Comparison of ENCODE assay signal across 1 cellular context in genomic region chr1:184945678-184946412, GRCh38.
TF ChIP-seq lines count a peak whose summit lies in the region.

No MANE protein-coding gene starts in this region.

TF ChIP-seq in GM12878, 131 proteins besides CTCF, POLR2A, EP300 and RAD21 (continued from another document and continues in another):
- TF ChIP-seq, protein P1, sequence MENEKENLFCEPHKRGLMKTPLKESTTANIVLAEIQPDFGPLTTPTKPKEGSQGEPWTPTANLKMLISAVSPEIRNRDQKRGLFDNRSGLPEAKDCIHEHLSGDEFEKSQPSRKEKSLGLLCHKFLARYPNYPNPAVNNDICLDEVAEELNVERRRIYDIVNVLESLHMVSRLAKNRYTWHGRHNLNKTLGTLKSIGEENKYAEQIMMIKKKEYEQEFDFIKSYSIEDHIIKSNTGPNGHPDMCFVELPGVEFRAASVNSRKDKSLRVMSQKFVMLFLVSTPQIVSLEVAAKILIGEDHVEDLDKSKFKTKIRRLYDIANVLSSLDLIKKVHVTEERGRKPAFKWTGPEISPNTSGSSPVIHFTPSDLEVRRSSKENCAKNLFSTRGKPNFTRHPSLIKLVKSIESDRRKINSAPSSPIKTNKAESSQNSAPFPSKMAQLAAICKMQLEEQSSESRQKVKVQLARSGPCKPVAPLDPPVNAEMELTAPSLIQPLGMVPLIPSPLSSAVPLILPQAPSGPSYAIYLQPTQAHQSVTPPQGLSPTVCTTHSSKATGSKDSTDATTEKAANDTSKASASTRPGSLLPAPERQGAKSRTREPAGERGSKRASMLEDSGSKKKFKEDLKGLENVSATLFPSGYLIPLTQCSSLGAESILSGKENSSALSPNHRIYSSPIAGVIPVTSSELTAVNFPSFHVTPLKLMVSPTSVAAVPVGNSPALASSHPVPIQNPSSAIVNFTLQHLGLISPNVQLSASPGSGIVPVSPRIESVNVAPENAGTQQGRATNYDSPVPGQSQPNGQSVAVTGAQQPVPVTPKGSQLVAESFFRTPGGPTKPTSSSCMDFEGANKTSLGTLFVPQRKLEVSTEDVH (IDR thresholded peaks at IDR 0.05; ENCODE audit: low read depth, partially characterized antibody), result no peak
- no peak for TF ChIP-seq FOXK2 (IDR thresholded peaks at IDR 0.05)
- no peak for TF ChIP-seq EZH2 (IDR thresholded peaks at IDR 0.05; ENCODE audit: borderline replicate concordance, control insufficient read depth, low read depth, low read length)
- TF ChIP-seq SMARCA5 (IDR thresholded peaks at IDR 0.05), result no peak
- TF ChIP-seq WRNIP1 (IDR thresholded peaks at IDR 0.05; ENCODE audit: borderline replicate concordance, low read depth, low read length), result no peak
- no peak for TF ChIP-seq MYB (IDR thresholded peaks at IDR 0.05; ENCODE audit: borderline replicate concordance, low read depth, low read length)
- TF ChIP-seq, protein P2, sequence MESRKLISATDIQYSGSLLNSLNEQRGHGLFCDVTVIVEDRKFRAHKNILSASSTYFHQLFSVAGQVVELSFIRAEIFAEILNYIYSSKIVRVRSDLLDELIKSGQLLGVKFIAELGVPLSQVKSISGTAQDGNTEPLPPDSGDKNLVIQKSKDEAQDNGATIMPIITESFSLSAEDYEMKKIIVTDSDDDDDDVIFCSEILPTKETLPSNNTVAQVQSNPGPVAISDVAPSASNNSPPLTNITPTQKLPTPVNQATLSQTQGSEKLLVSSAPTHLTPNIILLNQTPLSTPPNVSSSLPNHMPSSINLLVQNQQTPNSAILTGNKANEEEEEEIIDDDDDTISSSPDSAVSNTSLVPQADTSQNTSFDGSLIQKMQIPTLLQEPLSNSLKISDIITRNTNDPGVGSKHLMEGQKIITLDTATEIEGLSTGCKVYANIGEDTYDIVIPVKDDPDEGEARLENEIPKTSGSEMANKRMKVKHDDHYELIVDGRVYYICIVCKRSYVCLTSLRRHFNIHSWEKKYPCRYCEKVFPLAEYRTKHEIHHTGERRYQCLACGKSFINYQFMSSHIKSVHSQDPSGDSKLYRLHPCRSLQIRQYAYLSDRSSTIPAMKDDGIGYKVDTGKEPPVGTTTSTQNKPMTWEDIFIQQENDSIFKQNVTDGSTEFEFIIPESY (IDR thresholded peaks at IDR 0.05), result no peak
- TF ChIP-seq MLLT1 (IDR thresholded peaks at IDR 0.05), result no peak
- TF ChIP-seq RUNX3 (IDR thresholded peaks at IDR 0.05; ENCODE audit: low read length), result peak; percentile 84
- no peak for TF ChIP-seq CBX5 (IDR thresholded peaks at IDR 0.05; ENCODE audit: low read depth)
- TF ChIP-seq, protein P3, sequence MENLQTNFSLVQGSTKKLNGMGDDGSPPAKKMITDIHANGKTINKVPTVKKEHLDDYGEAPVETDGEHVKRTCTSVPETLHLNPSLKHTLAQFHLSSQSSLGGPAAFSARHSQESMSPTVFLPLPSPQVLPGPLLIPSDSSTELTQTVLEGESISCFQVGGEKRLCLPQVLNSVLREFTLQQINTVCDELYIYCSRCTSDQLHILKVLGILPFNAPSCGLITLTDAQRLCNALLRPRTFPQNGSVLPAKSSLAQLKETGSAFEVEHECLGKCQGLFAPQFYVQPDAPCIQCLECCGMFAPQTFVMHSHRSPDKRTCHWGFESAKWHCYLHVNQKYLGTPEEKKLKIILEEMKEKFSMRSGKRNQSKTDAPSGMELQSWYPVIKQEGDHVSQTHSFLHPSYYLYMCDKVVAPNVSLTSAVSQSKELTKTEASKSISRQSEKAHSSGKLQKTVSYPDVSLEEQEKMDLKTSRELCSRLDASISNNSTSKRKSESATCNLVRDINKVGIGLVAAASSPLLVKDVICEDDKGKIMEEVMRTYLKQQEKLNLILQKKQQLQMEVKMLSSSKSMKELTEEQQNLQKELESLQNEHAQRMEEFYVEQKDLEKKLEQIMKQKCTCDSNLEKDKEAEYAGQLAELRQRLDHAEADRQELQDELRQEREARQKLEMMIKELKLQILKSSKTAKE (IDR thresholded peaks at IDR 0.05; ENCODE audit: low read depth, poor library complexity, severe bottlenecking), result peak; percentile 70
- TF ChIP-seq ZBTB11 (CRISPR knock-in tag; IDR thresholded peaks at IDR 0.05), result no peak
- TF ChIP-seq PML (IDR thresholded peaks at IDR 0.05; ENCODE audit: low read length), result peak; percentile 64; the same call in 1 of the 2 replicates
- peak; percentile 89 to 94 for TF ChIP-seq IKZF2 (IDR thresholded peaks at IDR 0.05)
- TF ChIP-seq CHD2 (IDR thresholded peaks at IDR 0.05; ENCODE audit: borderline replicate concordance, low read depth, low read length), result no peak
- TF ChIP-seq FOS (IDR thresholded peaks at IDR 0.05; ENCODE audit: borderline replicate concordance, extremely low read depth, insufficient read length), result no peak
- TF ChIP-seq RCOR1 (conservative IDR thresholded peaks at IDR 0.05; ENCODE audit: low read depth, low read length), result no peak
- peak; percentile 81 for TF ChIP-seq TCF12 (IDR thresholded peaks at IDR 0.05; ENCODE audit: low read depth, low read length)
- 0 out of 2 replicates have a peak, but pooled peaks have one; percentile 47 for TF ChIP-seq PAX5 (IDR thresholded peaks at IDR 0.05; ENCODE audit: borderline replicate concordance, low read depth, low read length)
- TF ChIP-seq, protein P4, sequence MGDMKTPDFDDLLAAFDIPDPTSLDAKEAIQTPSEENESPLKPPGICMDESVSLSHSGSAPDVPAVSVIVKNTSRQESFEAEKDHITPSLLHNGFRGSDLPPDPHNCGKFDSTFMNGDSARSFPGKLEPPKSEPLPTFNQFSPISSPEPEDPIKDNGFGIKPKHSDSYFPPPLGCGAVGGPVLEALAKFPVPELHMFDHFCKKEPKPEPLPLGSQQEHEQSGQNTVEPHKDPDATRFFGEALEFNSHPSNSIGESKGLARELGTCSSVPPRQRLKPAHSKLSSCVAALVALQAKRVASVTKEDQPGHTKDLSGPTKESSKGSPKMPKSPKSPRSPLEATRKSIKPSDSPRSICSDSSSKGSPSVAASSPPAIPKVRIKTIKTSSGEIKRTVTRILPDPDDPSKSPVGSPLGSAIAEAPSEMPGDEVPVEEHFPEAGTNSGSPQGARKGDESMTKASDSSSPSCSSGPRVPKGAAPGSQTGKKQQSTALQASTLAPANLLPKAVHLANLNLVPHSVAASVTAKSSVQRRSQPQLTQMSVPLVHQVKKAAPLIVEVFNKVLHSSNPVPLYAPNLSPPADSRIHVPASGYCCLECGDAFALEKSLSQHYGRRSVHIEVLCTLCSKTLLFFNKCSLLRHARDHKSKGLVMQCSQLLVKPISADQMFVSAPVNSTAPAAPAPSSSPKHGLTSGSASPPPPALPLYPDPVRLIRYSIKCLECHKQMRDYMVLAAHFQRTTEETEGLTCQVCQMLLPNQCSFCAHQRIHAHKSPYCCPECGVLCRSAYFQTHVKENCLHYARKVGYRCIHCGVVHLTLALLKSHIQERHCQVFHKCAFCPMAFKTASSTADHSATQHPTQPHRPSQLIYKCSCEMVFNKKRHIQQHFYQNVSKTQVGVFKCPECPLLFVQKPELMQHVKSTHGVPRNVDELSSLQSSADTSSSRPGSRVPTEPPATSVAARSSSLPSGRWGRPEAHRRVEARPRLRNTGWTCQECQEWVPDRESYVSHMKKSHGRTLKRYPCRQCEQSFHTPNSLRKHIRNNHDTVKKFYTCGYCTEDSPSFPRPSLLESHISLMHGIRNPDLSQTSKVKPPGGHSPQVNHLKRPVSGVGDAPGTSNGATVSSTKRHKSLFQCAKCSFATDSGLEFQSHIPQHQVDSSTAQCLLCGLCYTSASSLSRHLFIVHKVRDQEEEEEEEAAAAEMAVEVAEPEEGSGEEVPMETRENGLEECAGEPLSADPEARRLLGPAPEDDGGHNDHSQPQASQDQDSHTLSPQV (IDR thresholded peaks at IDR 0.05), result 0 out of 2 replicates have a peak, but pooled peaks have one; percentile 25
- 0 out of 2 replicates have a peak, but pooled peaks have one; percentile 21 for TF ChIP-seq CBFB (IDR thresholded peaks at IDR 0.05; ENCODE audit: low read depth)
- TF ChIP-seq CHD4 (IDR thresholded peaks at IDR 0.05), result no peak
- no peak for TF ChIP-seq STAT3 (IDR thresholded peaks at IDR 0.05; ENCODE audit: low read depth, low read length)
- TF ChIP-seq, protein P5, sequence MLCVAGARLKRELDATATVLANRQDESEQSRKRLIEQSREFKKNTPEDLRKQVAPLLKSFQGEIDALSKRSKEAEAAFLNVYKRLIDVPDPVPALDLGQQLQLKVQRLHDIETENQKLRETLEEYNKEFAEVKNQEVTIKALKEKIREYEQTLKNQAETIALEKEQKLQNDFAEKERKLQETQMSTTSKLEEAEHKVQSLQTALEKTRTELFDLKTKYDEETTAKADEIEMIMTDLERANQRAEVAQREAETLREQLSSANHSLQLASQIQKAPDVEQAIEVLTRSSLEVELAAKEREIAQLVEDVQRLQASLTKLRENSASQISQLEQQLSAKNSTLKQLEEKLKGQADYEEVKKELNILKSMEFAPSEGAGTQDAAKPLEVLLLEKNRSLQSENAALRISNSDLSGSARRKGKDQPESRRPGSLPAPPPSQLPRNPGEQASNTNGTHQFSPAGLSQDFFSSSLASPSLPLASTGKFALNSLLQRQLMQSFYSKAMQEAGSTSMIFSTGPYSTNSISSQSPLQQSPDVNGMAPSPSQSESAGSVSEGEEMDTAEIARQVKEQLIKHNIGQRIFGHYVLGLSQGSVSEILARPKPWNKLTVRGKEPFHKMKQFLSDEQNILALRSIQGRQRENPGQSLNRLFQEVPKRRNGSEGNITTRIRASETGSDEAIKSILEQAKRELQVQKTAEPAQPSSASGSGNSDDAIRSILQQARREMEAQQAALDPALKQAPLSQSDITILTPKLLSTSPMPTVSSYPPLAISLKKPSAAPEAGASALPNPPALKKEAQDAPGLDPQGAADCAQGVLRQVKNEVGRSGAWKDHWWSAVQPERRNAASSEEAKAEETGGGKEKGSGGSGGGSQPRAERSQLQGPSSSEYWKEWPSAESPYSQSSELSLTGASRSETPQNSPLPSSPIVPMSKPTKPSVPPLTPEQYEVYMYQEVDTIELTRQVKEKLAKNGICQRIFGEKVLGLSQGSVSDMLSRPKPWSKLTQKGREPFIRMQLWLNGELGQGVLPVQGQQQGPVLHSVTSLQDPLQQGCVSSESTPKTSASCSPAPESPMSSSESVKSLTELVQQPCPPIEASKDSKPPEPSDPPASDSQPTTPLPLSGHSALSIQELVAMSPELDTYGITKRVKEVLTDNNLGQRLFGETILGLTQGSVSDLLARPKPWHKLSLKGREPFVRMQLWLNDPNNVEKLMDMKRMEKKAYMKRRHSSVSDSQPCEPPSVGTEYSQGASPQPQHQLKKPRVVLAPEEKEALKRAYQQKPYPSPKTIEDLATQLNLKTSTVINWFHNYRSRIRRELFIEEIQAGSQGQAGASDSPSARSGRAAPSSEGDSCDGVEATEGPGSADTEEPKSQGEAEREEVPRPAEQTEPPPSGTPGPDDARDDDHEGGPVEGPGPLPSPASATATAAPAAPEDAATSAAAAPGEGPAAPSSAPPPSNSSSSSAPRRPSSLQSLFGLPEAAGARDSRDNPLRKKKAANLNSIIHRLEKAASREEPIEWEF (IDR thresholded peaks at IDR 0.05; ENCODE audit: insufficient replicate concordance, low read depth, low read length), result no peak
- no peak for TF ChIP-seq ZNF384 (IDR thresholded peaks at IDR 0.05; ENCODE audit: borderline replicate concordance, low read depth, low read length)
- no peak for TF ChIP-seq LARP7 (IDR thresholded peaks at IDR 0.05)
- no peak for TF ChIP-seq ESRRA (IDR thresholded peaks at IDR 0.05; ENCODE audit: low read length)
- TF ChIP-seq TCF3 (IDR thresholded peaks at IDR 0.05; ENCODE audit: borderline replicate concordance, insufficient read depth, low read depth, low read length), result no peak
- no peak for TF ChIP-seq HCFC1 (IDR thresholded peaks at IDR 0.05; ENCODE audit: low read length)
- TF ChIP-seq SMC3 (IDR thresholded peaks at IDR 0.05; ENCODE audit: borderline replicate concordance, low read length), result no peak
- TF ChIP-seq ZNF207 (IDR thresholded peaks at IDR 0.05; ENCODE audit: borderline replicate concordance), result no peak
